36 cellular contexts compared by ENCODE assay signal in genomic region chr11:44180107-44180506, GRCh38.
"Had no signal": no experiment of that assay in that cellular context is flagged by ENCODE, and none has a peak within 500 bp of the region (broad histone marks: within the 10 kb centered on the region; RNA-seq: fewer than 3 reads in every experiment).

No MANE protein-coding gene starts in this region.

- H2AFZ ChIP-seq: hepatocyte had no signal

- ATAC-seq: activated CD4-positive, alpha-beta T cell treated with anti-CD3 and anti-CD28 coated beads for 36 hours; activated CD8-positive, alpha-beta memory T cell treated with anti-CD3 and anti-CD28 coated beads, Interleukin-2, amount 10 ng/mL, durations not matched to agents 7 days and 5 days; activated CD8-positive, alpha-beta T cell treated with anti-CD3 and anti-CD28 coated beads, Interleukin-2, amount 10 ng/mL, durations not matched to agents 7 days and 5 days; activated naive CD8-positive, alpha-beta T cell treated with anti-CD3 and anti-CD28 coated beads, Interleukin-2, amount 50 U/mL, for 24 hours; body of pancreas; effector memory CD8-positive, alpha-beta T cell; foreskin keratinocyte; gastroesophageal sphincter; heart right ventricle had no signal

- H3K27me3 Mint-ChIP-seq: activated CD4-positive, alpha-beta memory T cell treated with anti-CD3 and anti-CD28 coated beads for 36 hours; activated CD4-positive, alpha-beta T cell treated with anti-CD3 and anti-CD28 coated beads for 36 hours; activated CD4-positive, alpha-beta T cell treated with anti-CD3 and anti-CD28 coated beads, Interleukin-2, amount 10 ng/mL, durations not matched to agents 24 days and 14 days; activated CD8-positive, alpha-beta memory T cell treated with anti-CD3 and anti-CD28 coated beads, Interleukin-2, amount 10 ng/mL, durations not matched to agents 7 days and 5 days; activated naive CD4-positive, alpha-beta T cell treated with anti-CD3 and anti-CD28 coated beads, Interleukin-2, amount 50 U/mL, for 24 hours; activated naive CD8-positive, alpha-beta T cell treated with anti-CD3 and anti-CD28 coated beads for 36 hours; activated naive CD8-positive, alpha-beta T cell treated with anti-CD3 and anti-CD28 coated beads, Interleukin-2, amount 50 U/mL, for 24 hours; effector memory CD8-positive, alpha-beta T cell had no signal

- H3K79me2 ChIP-seq: hepatocyte had no signal

- DNase-seq: activated CD4-positive, alpha-beta memory T cell treated with anti-CD3 and anti-CD28 coated beads for 36 hours; activated CD4-positive, alpha-beta T cell treated with anti-CD3 and anti-CD28 coated beads for 36 hours; activated CD4-positive, alpha-beta T cell treated with anti-CD3 and anti-CD28 coated beads, Interleukin-2, amount 10 ng/mL, durations not matched to agents 24 days and 14 days; activated CD4-positive, CD25-positive, alpha-beta regulatory T cell; activated CD4-positive, CD25-positive, alpha-beta regulatory T cell treated with anti-CD3 and anti-CD28 coated beads, Interleukin-2, amount 50 U/mL, for 72 hours; activated CD8-positive, alpha-beta memory T cell treated with anti-CD3 and anti-CD28 coated beads, Interleukin-2, amount 10 ng/mL, durations not matched to agents 7 days and 5 days; activated CD8-positive, alpha-beta memory T cell treated with anti-CD3 and anti-CD28 coated beads, Interleukin-2, amount 50 U/mL, for 4 hours; activated CD8-positive, alpha-beta T cell treated with anti-CD3 and anti-CD28 coated beads, Interleukin-2, amount 10 ng/mL, durations not matched to agents 7 days and 5 days; activated effector memory CD4-positive, alpha-beta T cell treated with anti-CD3 and anti-CD28 coated beads, Interleukin-2, amount 50 U/mL, for 16 hours; activated naive CD4-positive, alpha-beta T cell treated with anti-CD3 and anti-CD28 coated beads for 36 hours; activated naive CD8-positive, alpha-beta T cell treated with anti-CD3 and anti-CD28 coated beads for 36 hours; activated naive CD8-positive, alpha-beta T cell treated with anti-CD3 and anti-CD28 coated beads, Interleukin-2, amount 50 U/mL, for 24 hours; activated T-cell treated with anti-CD3 and anti-CD28 coated beads, Interleukin-2, amount 50 U/mL, for 1 hour; activated T-cell treated with anti-CD3 and anti-CD28 coated beads, Interleukin-2, amount 50 U/mL, for 48 hours; adrenal gland; amygdala; aorta; body of pancreas; caudate nucleus; cortex of kidney; dermis blood vessel endothelial cell; effector CD4-positive, alpha-beta T cell; effector memory CD8-positive, alpha-beta T cell; erythroblast; foreskin keratinocyte; heart right ventricle; T1000; WERI-Rb-1 had no signal

- H3K4me1 Mint-ChIP-seq: activated naive CD8-positive, alpha-beta T cell treated with anti-CD3 and anti-CD28 coated beads for 36 hours; activated naive CD8-positive, alpha-beta T cell treated with anti-CD3 and anti-CD28 coated beads, Interleukin-2, amount 50 U/mL, for 24 hours had no signal

- H3K27ac Mint-ChIP-seq: activated CD4-positive, alpha-beta memory T cell treated with anti-CD3 and anti-CD28 coated beads for 36 hours; activated CD4-positive, alpha-beta T cell treated with anti-CD3 and anti-CD28 coated beads for 36 hours; activated CD4-positive, alpha-beta T cell treated with anti-CD3 and anti-CD28 coated beads, Interleukin-2, amount 10 ng/mL, durations not matched to agents 24 days and 14 days; activated CD8-positive, alpha-beta memory T cell treated with anti-CD3 and anti-CD28 coated beads, Interleukin-2, amount 10 ng/mL, durations not matched to agents 7 days and 5 days; activated CD8-positive, alpha-beta T cell treated with anti-CD3 and anti-CD28 coated beads, Interleukin-2, amount 10 ng/mL, durations not matched to agents 7 days and 5 days; activated naive CD4-positive, alpha-beta T cell treated with anti-CD3 and anti-CD28 coated beads for 36 hours; activated naive CD4-positive, alpha-beta T cell treated with anti-CD3 and anti-CD28 coated beads, Interleukin-2, amount 50 U/mL, for 24 hours; activated naive CD8-positive, alpha-beta T cell treated with anti-CD3 and anti-CD28 coated beads for 36 hours; activated naive CD8-positive, alpha-beta T cell treated with anti-CD3 and anti-CD28 coated beads, Interleukin-2, amount 50 U/mL, for 24 hours; activated T-helper 1 cell treated with anti-CD3 and anti-CD28 coated beads, Interleukin-12 subunit alpha, Interleukin-12 subunit beta, Interleukin-2, Interleukin-4 antibody, amounts not matched to agents 30 ng/mL and 10 ng/mL and 1 ng/mL, durations not matched to agents 14 hours and 24 hours and 36 hours; activated T-helper 2 cell treated with anti-CD3 and anti-CD28 coated beads, Interferon-gamma antibody, Interleukin-2, Interleukin-4, amounts not matched to agents 10 μg/mL and 5 μg/mL and 100 μg/mL, durations not matched to agents 14 hours and 24 hours and 36 hours; T-helper 2 cell treated with Interferon-gamma antibody and Interleukin-4, amounts not matched to agents 5 μg/mL and 100 μg/mL, for 36 hours had no signal

- H3K27ac ChIP-seq: adrenal gland, body of pancreas, esophagus muscularis mucosa, foreskin keratinocyte, gastroesophageal sphincter, heart right ventricle, hepatocyte, WERI-Rb-1 had no signal

- H3K36me3 Mint-ChIP-seq: activated CD4-positive, alpha-beta memory T cell treated with anti-CD3 and anti-CD28 coated beads for 36 hours had no signal

- FAIRE-seq: colon had no signal

- H3K4me2 ChIP-seq: hepatocyte had no signal

- H3K9me3 ChIP-seq: adrenal gland, body of pancreas, esophagus muscularis mucosa, gastroesophageal sphincter, heart right ventricle had no signal

- H3K4me3 Mint-ChIP-seq: activated CD4-positive, alpha-beta memory T cell treated with anti-CD3 and anti-CD28 coated beads for 36 hours; activated CD4-positive, alpha-beta T cell treated with anti-CD3 and anti-CD28 coated beads for 36 hours; activated CD4-positive, alpha-beta T cell treated with anti-CD3 and anti-CD28 coated beads, Interleukin-2, amount 10 ng/mL, durations not matched to agents 24 days and 14 days; activated CD8-positive, alpha-beta memory T cell treated with anti-CD3 and anti-CD28 coated beads, Interleukin-2, amount 10 ng/mL, durations not matched to agents 7 days and 5 days; activated CD8-positive, alpha-beta T cell treated with anti-CD3 and anti-CD28 coated beads, Interleukin-2, amount 10 ng/mL, durations not matched to agents 7 days and 5 days; activated naive CD4-positive, alpha-beta T cell treated with anti-CD3 and anti-CD28 coated beads for 36 hours; activated naive CD4-positive, alpha-beta T cell treated with anti-CD3 and anti-CD28 coated beads, Interleukin-2, amount 50 U/mL, for 24 hours; activated naive CD8-positive, alpha-beta T cell treated with anti-CD3 and anti-CD28 coated beads for 36 hours; activated naive CD8-positive, alpha-beta T cell treated with anti-CD3 and anti-CD28 coated beads, Interleukin-2, amount 50 U/mL, for 24 hours; activated T-helper 1 cell treated with anti-CD3 and anti-CD28 coated beads, Interleukin-12 subunit alpha, Interleukin-12 subunit beta, Interleukin-2, Interleukin-4 antibody, amounts not matched to agents 30 ng/mL and 10 ng/mL and 1 ng/mL, durations not matched to agents 14 hours and 24 hours and 36 hours; effector memory CD8-positive, alpha-beta T cell; T-helper 2 cell treated with Interferon-gamma antibody and Interleukin-4, amounts not matched to agents 5 μg/mL and 100 μg/mL, for 36 hours had no signal

- H3K36me3 ChIP-seq: adrenal gland, esophagus muscularis mucosa, heart right ventricle, WERI-Rb-1 had no signal

- H3K27me3 ChIP-seq: adrenal gland, body of pancreas, esophagus muscularis mucosa, foreskin keratinocyte, gastroesophageal sphincter, heart right ventricle, hepatocyte had no signal

- H3K4me3 ChIP-seq: adrenal gland, body of pancreas, esophagus muscularis mucosa, gastroesophageal sphincter, heart right ventricle, hepatocyte had no signal

- H3K9me3 Mint-ChIP-seq: activated CD4-positive, alpha-beta memory T cell treated with anti-CD3 and anti-CD28 coated beads for 36 hours; activated CD4-positive, alpha-beta T cell treated with anti-CD3 and anti-CD28 coated beads, Interleukin-2, amount 10 ng/mL, durations not matched to agents 24 days and 14 days; activated naive CD4-positive, alpha-beta T cell treated with anti-CD3 and anti-CD28 coated beads for 36 hours; activated naive CD4-positive, alpha-beta T cell treated with anti-CD3 and anti-CD28 coated beads, Interleukin-2, amount 50 U/mL, for 24 hours; activated naive CD8-positive, alpha-beta T cell treated with anti-CD3 and anti-CD28 coated beads for 36 hours; activated naive CD8-positive, alpha-beta T cell treated with anti-CD3 and anti-CD28 coated beads, Interleukin-2, amount 50 U/mL, for 24 hours; activated T-helper 1 cell treated with anti-CD3 and anti-CD28 coated beads, Interleukin-12 subunit alpha, Interleukin-12 subunit beta, Interleukin-2, Interleukin-4 antibody, amounts not matched to agents 30 ng/mL and 10 ng/mL and 1 ng/mL, durations not matched to agents 14 hours and 24 hours and 36 hours; activated T-helper 2 cell treated with anti-CD3 and anti-CD28 coated beads, Interferon-gamma antibody, Interleukin-2, Interleukin-4, amounts not matched to agents 10 μg/mL and 5 μg/mL and 100 μg/mL, durations not matched to agents 14 hours and 24 hours and 36 hours; effector memory CD8-positive, alpha-beta T cell; T-helper 2 cell treated with Interferon-gamma antibody and Interleukin-4, amounts not matched to agents 5 μg/mL and 100 μg/mL, for 36 hours had no signal
